1 cellular context compared by ENCODE assay signal in the genomic region with DNA sequence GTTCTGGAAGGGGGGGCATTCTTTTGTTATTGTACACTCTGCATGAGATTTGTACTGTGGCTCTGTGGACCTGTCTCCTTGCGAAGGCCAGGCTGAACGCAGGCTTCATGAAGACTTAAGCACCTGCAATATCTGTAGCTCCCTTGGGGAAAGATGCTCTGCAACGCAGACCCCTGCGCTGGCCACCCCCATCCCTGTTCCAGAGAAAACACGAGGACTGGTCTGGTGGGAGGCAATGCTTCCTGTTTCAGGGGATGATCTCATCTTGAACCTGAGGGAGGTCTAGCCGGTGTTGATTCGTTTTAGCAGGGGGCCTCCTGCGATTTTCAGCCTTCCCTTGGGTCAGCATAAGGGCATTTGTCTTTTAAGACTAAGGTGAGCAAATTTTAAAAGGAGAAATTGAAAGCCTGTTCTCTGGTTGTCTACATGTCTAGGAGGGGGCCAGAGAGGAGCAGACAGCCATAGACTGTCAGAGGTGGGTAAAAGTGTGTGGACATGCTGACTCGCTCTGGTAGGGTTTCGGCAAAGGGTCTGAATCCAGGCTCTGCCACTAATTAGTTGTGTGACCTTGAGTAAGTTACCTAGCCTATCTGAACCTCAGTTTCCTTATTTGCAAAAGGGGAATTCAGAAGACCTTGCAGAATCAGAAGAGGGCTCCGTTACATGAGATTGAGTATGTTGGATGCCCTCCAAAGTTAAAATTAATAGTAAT.
TF ChIP-seq lines count a peak whose summit lies in the region.

No MANE protein-coding gene starts in this region.

TF ChIP-seq in WTC11, 78 proteins besides CTCF, POLR2A, EP300 and RAD21 (continued from another document):
- TF ChIP-seq, protein P1, sequence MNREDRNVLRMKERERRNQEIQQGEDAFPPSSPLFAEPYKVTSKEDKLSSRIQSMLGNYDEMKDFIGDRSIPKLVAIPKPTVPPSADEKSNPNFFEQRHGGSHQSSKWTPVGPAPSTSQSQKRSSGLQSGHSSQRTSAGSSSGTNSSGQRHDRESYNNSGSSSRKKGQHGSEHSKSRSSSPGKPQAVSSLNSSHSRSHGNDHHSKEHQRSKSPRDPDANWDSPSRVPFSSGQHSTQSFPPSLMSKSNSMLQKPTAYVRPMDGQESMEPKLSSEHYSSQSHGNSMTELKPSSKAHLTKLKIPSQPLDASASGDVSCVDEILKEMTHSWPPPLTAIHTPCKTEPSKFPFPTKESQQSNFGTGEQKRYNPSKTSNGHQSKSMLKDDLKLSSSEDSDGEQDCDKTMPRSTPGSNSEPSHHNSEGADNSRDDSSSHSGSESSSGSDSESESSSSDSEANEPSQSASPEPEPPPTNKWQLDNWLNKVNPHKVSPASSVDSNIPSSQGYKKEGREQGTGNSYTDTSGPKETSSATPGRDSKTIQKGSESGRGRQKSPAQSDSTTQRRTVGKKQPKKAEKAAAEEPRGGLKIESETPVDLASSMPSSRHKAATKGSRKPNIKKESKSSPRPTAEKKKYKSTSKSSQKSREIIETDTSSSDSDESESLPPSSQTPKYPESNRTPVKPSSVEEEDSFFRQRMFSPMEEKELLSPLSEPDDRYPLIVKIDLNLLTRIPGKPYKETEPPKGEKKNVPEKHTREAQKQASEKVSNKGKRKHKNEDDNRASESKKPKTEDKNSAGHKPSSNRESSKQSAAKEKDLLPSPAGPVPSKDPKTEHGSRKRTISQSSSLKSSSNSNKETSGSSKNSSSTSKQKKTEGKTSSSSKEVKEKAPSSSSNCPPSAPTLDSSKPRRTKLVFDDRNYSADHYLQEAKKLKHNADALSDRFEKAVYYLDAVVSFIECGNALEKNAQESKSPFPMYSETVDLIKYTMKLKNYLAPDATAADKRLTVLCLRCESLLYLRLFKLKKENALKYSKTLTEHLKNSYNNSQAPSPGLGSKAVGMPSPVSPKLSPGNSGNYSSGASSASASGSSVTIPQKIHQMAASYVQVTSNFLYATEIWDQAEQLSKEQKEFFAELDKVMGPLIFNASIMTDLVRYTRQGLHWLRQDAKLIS (CRISPR knock-in tag; IDR thresholded peaks at IDR 0.05; ENCODE audit: borderline replicate concordance): no peak
- TF ChIP-seq ELF4 (CRISPR knock-in tag; IDR thresholded peaks at IDR 0.05; ENCODE audit: low read depth) (no peak), GTF2I (CRISPR knock-in tag; conservative IDR thresholded peaks at IDR 0.05) (no peak), IRF1 (CRISPR knock-in tag; IDR thresholded peaks at IDR 0.05) (no peak), ZNF512 (CRISPR knock-in tag; IDR thresholded peaks at IDR 0.05; ENCODE audit: borderline replicate concordance) (no peak), FOXK1 (CRISPR knock-in tag; IDR thresholded peaks at IDR 0.05) (no peak), GRHL2 (CRISPR knock-in tag; IDR thresholded peaks at IDR 0.05; ENCODE audit: insufficient replicate concordance, severe bottlenecking) (no peak), ZBTB21 (CRISPR knock-in tag; IDR thresholded peaks at IDR 0.05; ENCODE audit: borderline replicate concordance) (no peak), SMAD3 (CRISPR knock-in tag; IDR thresholded peaks at IDR 0.05; ENCODE audit: borderline replicate concordance) (no peak), NR1H2 (CRISPR knock-in tag; IDR thresholded peaks at IDR 0.05) (no peak), ZNF121 (CRISPR knock-in tag; IDR thresholded peaks at IDR 0.05) (no peak), ZNF423 (CRISPR knock-in tag; IDR thresholded peaks at IDR 0.05) (no peak), SOX15 (CRISPR knock-in tag; IDR thresholded peaks at IDR 0.05) (no peak), OVOL2 (CRISPR knock-in tag; IDR thresholded peaks at IDR 0.05; ENCODE audit: borderline replicate concordance) (no peak)
- TF ChIP-seq, protein P2, sequence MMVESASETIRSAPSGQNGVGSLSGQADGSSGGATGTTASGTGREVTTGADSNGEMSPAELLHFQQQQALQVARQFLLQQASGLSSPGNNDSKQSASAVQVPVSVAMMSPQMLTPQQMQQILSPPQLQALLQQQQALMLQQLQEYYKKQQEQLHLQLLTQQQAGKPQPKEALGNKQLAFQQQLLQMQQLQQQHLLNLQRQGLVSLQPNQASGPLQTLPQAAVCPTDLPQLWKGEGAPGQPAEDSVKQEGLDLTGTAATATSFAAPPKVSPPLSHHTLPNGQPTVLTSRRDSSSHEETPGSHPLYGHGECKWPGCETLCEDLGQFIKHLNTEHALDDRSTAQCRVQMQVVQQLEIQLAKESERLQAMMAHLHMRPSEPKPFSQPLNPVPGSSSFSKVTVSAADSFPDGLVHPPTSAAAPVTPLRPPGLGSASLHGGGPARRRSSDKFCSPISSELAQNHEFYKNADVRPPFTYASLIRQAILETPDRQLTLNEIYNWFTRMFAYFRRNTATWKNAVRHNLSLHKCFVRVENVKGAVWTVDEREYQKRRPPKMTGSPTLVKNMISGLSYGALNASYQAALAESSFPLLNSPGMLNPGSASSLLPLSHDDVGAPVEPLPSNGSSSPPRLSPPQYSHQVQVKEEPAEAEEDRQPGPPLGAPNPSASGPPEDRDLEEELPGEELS (CRISPR knock-in tag; IDR thresholded peaks at IDR 0.05): no peak
- TF ChIP-seq, protein P3, sequence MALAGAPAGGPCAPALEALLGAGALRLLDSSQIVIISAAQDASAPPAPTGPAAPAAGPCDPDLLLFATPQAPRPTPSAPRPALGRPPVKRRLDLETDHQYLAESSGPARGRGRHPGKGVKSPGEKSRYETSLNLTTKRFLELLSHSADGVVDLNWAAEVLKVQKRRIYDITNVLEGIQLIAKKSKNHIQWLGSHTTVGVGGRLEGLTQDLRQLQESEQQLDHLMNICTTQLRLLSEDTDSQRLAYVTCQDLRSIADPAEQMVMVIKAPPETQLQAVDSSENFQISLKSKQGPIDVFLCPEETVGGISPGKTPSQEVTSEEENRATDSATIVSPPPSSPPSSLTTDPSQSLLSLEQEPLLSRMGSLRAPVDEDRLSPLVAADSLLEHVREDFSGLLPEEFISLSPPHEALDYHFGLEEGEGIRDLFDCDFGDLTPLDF (CRISPR knock-in tag; IDR thresholded peaks at IDR 0.05): no peak
